In the genomic region with DNA sequence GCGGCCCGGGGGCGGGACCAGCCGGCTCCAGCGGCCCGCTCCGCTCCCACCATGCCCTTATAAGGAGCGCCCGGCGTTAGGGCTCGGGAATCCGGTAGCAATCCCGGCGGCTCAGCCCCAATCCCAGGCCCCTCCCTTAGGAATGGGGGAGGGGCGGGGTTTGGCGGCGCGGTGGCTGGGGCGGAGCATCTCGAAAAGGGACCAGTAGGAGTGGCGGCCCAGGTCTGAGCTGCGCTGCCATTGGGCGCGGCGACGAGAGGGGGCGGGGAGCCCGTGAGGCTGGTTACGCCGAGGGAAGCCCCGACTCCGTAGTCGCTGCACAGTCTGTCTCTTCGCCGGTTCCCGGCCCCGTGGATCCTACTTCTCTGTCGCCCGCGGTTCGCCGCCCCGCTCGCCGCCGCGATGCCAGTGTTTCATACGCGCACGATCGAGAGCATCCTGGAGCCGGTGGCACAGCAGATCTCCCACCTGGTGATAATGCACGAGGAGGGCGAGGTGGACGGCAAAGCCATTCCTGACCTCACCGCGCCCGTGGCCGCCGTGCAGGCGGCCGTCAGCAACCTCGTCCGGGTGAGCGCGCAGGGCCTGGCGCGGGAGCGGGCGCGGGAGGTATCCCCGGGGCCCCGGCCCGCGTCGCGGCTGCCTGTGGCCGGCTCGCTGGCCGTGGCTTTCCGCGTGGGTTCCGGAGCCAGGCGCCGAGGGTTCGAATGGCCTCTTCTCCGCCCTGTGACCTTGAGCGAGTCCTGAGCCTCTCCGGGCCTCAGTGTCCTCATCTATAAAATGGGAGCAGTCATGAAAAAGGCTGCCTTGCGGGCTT, we compare ENCODE assay signal across 8 cellular contexts. TPM values are rescaled to one million over a fixed set of nuclear protein-coding genes. Genes with fewer than 3 reads are reported as not detected.
DNase-seq lines count a peak whose midpoint lies in the region; ATAC-seq and TF ChIP-seq lines count a peak whose summit lies in the region.

Gene VCL, plus strand, starts transcription at position 311 of the 817 bp plus-strand sequence. Its CDS starts 92 bp downstream, at position 403.

- H3K4me3 ChIP-seq in right atrium auricular region (peak within 1 kb of the TSS; percentile 77 to 85), uterus (peak within 1 kb of the TSS; percentile 69 to 96)

- peaks cover 0 to 39% of the 10 kb centered on the region in 2 donors for H3K4me1 ChIP-seq in right atrium auricular region
- H3K4me1 ChIP-seq in uterus: peaks cover 0 to 10% of the 10 kb centered on the region in 2 donors

- H3K36me3 ChIP-seq in right atrium auricular region (no peaks in the 10 kb centered on the region), uterus (no peaks in the 10 kb centered on the region)

- H3K27ac ChIP-seq in right atrium auricular region (peak within 1 kb of the TSS; percentile 88 to 93), uterus (peak within 1 kb of the TSS; percentile 84 to 97)

- no peak for TF ChIP-seq CTCF in right atrium auricular region (IDR thresholded peaks at IDR 0.05)
- TF ChIP-seq CTCF in uterus (IDR thresholded peaks at IDR 0.05): peak in 1 of 4 experiments; percentile 35

- TF ChIP-seq POLR2A in uterus (IDR thresholded peaks at IDR 0.05): peak; percentile 99 to 100

- peak; percentile 66 for DNase-seq in NCI-H187 treated with DMSO at 0.1 percent for 48 hours (lab: John Stamatoyannopoulos, UW)
- peak; percentile 75 to 98 (median 96) for DNase-seq in anterior cingulate cortex (lab: John Stamatoyannopoulos, UW)
- DNase-seq in right atrium auricular region (ENCODE audit: low spot score): peak; percentile 99
- peak; percentile 93 for DNase-seq in pulmonary artery endothelial cell (ENCODE audit: low read depth, low spot score)
- peak; percentile 98 to 100 for DNase-seq in uterus

- H3K27me3 ChIP-seq in right atrium auricular region (no peaks in the 10 kb centered on the region), uterus (no peaks in the 10 kb centered on the region)

- intact Hi-C loops in T-helper 2 cell treated with Interferon-gamma antibody and Interleukin-4, amounts not matched to agents 100 ng/mL and 5 ng/mL, for 36 hours (cut with micrococcal nuclease): loop anchor here (1.0 to 10.0 kb wide), 7 partner anchors 42 to 829 kb away; partner anchors contain the start of genes ADK, AP3M1, KAT6B and PPP3CB
- intact Hi-C loops in uterus (cut with DNase I; ENCODE audit: low total_unique reads): no loop called here

- peak; percentile 72 for ATAC-seq in GM18499 (IDR thresholded peaks at IDR 0.05; ENCODE audit: insufficient read depth, unreplicated experiment)
- ATAC-seq in HG02943 (IDR thresholded peaks at IDR 0.05; ENCODE audit: low read depth, unreplicated experiment): peak; percentile 96

- H3K9me3 ChIP-seq in right atrium auricular region (no peaks in the 10 kb centered on the region), uterus (no peaks in the 10 kb centered on the region)

RNA-seq across cellular contexts. Expression of gene VCL, which starts in this region (rescaled TPM):
- 60.4 and 64.1 TPM in 2 replicates for total RNA-seq in T-helper 2 cell treated with Interferon-gamma antibody and Interleukin-4, amounts not matched to agents 100 ng/mL and 5 ng/mL, for 36 hours
- total RNA-seq in right atrium auricular region: 100 to 1,000 TPM; 173 to 216 TPM
- total RNA-seq in pulmonary artery endothelial cell: 169 and 184 TPM in 2 replicates
- 100 to 1,000 TPM in 3 of 4 donors, 10 to 100 TPM in 1; 77.4 to 313 (median 215) TPM for total RNA-seq in uterus

Comparison
In these comparisons a context has a peak if more than half of its experiments do, and no peak if none do; other contexts are left out.
1. Peak in every context shown above with its lines: DNase-seq, ATAC-seq, H3K4me3 ChIP-seq and H3K27ac ChIP-seq.